In genomic region chr13:92317066-92317465, GRCh38 we compare ENCODE assay signal across 25 cellular contexts.
DNase-seq lines count a peak whose midpoint lies in the region; TF ChIP-seq lines count a peak whose summit lies in the region.
"Had no signal": no experiment of that assay in that cellular context is flagged by ENCODE, and none has a peak within 500 bp of the region (broad histone marks: within the 10 kb centered on the region; RNA-seq: fewer than 3 reads in every experiment).

No MANE protein-coding gene starts in this region.

- H3K27ac Mint-ChIP-seq in type B pancreatic cell = peak overlapping the region; percentile 38
- no peak overlapping the region for H3K27ac Mint-ChIP-seq in activated CD4-positive, alpha-beta T cell treated with anti-CD3 and anti-CD28 coated beads, Interleukin-2, amount 10 ng/mL, durations not matched to agents 24 days and 14 days
- H3K27ac Mint-ChIP-seq: activated naive CD8-positive, alpha-beta T cell treated with anti-CD3 and anti-CD28 coated beads, Interleukin-2, amount 10 ng/mL, durations not matched to agents 7 days and 5 days; activated T-helper 17 cell treated with anti-CD3 and anti-CD28 coated beads, Interleukin-2, amount 50 U/mL, for 72 hours; CD8-positive, alpha-beta memory T cell; natural killer cell treated with Interleukin-12 subunit alpha and Interleukin-12 subunit beta and Interleukin-15 and Interleukin-18, amount 100 ng/mL, for 72 hours; T-helper 1 cell treated with Interleukin-12 subunit alpha and Interleukin-12 subunit beta and Interleukin-4 antibody, amounts not matched to agents 30 μg/mL and 1 μg/mL, for 36 hours had no signal

- H3K27me3 Mint-ChIP-seq in type B pancreatic cell = no peaks in the 10 kb centered on the region
- no peaks in the 10 kb centered on the region for H3K27me3 Mint-ChIP-seq in activated CD4-positive, alpha-beta T cell treated with anti-CD3 and anti-CD28 coated beads, Interleukin-2, amount 10 ng/mL, durations not matched to agents 24 days and 14 days
- H3K27me3 Mint-ChIP-seq: activated naive CD8-positive, alpha-beta T cell treated with anti-CD3 and anti-CD28 coated beads, Interleukin-2, amount 10 ng/mL, durations not matched to agents 7 days and 5 days; activated T-helper 17 cell treated with anti-CD3 and anti-CD28 coated beads, Interleukin-2, amount 50 U/mL, for 72 hours; CD8-positive, alpha-beta memory T cell; natural killer cell treated with Interleukin-12 subunit alpha and Interleukin-12 subunit beta and Interleukin-15 and Interleukin-18, amount 100 ng/mL, for 72 hours had no signal

- intact Hi-C loops in posterior cingulate gyrus (cut with DNase I) = no loop called here
- intact Hi-C loops in activated CD4-positive, alpha-beta T cell treated with anti-CD3 and anti-CD28 coated beads, Interleukin-2, amount 10 ng/mL, durations not matched to agents 24 days and 14 days (cut with micrococcal nuclease) = no loop called here

- DNase-seq in M059J (ENCODE audit: low read depth) (peak; percentile 72), astrocyte of the hippocampus (ENCODE audit: low read depth, low spot score) (peak; percentile 83), iPS-NIHi7 (ENCODE audit: extremely low spot score) (peak; percentile 20), type B pancreatic cell (ENCODE audit: extremely low spot score, unreplicated experiment) (no peak), posterior cingulate gyrus (no peak), T-helper 9 cell (no peak), cerebellar cortex (ENCODE audit: low spot score) (no peak)
- no peak for DNase-seq in activated CD4-positive, alpha-beta T cell treated with anti-CD3 and anti-CD28 coated beads, Interleukin-2, amount 10 ng/mL, durations not matched to agents 24 days and 14 days
- DNase-seq: activated CD4-positive, alpha-beta T cell treated with anti-CD3 and anti-CD28 coated beads, Interleukin-2, amount 50 U/mL, for 1 hour; activated naive CD8-positive, alpha-beta T cell treated with anti-CD3 and anti-CD28 coated beads, Interleukin-2, amount 10 ng/mL, durations not matched to agents 7 days and 5 days; AML-193; caudate nucleus; CD8-positive, alpha-beta memory T cell; DMS79; hypothalamus; Kasumi-1; NCI-H1092 treated with DMSO at 0.1 percent for 48 hours; NCI-H2029 treated with DMSO at 0.1 percent for 48 hours; NK-92 treated with Interleukin-12 subunit alpha and Interleukin-12 subunit beta, amount 100 ng/mL, for 24 hours; stimulated activated CD4-positive, alpha-beta T cell treated with anti-CD3 and anti-CD28 coated beads, Interleukin-15, amount 100 ng/mL, for 24 hours; stimulated activated CD8-positive, alpha-beta memory T cell treated with anti-CD3 and anti-CD28 coated beads, Interleukin-4, amount 100 ng/mL, for 48 hours; transverse colon had no signal

- no peak overlapping the region for H3K4me3 Mint-ChIP-seq in type B pancreatic cell
- no peak overlapping the region for H3K4me3 Mint-ChIP-seq in activated CD4-positive, alpha-beta T cell treated with anti-CD3 and anti-CD28 coated beads, Interleukin-2, amount 10 ng/mL, durations not matched to agents 24 days and 14 days
- H3K4me3 Mint-ChIP-seq: activated naive CD8-positive, alpha-beta T cell treated with anti-CD3 and anti-CD28 coated beads, Interleukin-2, amount 10 ng/mL, durations not matched to agents 7 days and 5 days; activated T-helper 17 cell treated with anti-CD3 and anti-CD28 coated beads, Interleukin-2, amount 50 U/mL, for 72 hours; CD8-positive, alpha-beta memory T cell; natural killer cell treated with Interleukin-12 subunit alpha and Interleukin-12 subunit beta and Interleukin-15 and Interleukin-18, amount 100 ng/mL, for 72 hours; T-helper 1 cell treated with Interleukin-12 subunit alpha and Interleukin-12 subunit beta and Interleukin-4 antibody, amounts not matched to agents 30 μg/mL and 1 μg/mL, for 36 hours had no signal

- H3K4me1 Mint-ChIP-seq in type B pancreatic cell (ENCODE audit: unreplicated experiment) = peaks cover 3% of the 10 kb centered on the region
- no peaks in the 10 kb centered on the region for H3K4me1 Mint-ChIP-seq in activated CD4-positive, alpha-beta T cell treated with anti-CD3 and anti-CD28 coated beads, Interleukin-2, amount 10 ng/mL, durations not matched to agents 24 days and 14 days
- H3K4me1 Mint-ChIP-seq: activated naive CD8-positive, alpha-beta T cell treated with anti-CD3 and anti-CD28 coated beads, Interleukin-2, amount 10 ng/mL, durations not matched to agents 7 days and 5 days; activated T-helper 17 cell treated with anti-CD3 and anti-CD28 coated beads, Interleukin-2, amount 50 U/mL, for 72 hours; CD8-positive, alpha-beta memory T cell had no signal

- no peaks in the 10 kb centered on the region for H3K9me3 Mint-ChIP-seq in type B pancreatic cell
- no peaks in the 10 kb centered on the region for H3K9me3 Mint-ChIP-seq in activated CD4-positive, alpha-beta T cell treated with anti-CD3 and anti-CD28 coated beads, Interleukin-2, amount 10 ng/mL, durations not matched to agents 24 days and 14 days
- H3K9me3 Mint-ChIP-seq: activated T-helper 17 cell treated with anti-CD3 and anti-CD28 coated beads, Interleukin-2, amount 50 U/mL, for 72 hours; T-helper 1 cell treated with Interleukin-12 subunit alpha and Interleukin-12 subunit beta and Interleukin-4 antibody, amounts not matched to agents 30 μg/mL and 1 μg/mL, for 36 hours had no signal

- no peak for TF ChIP-seq CTCF in type B pancreatic cell (conservative IDR thresholded peaks at IDR 0.05)

- peaks cover 3% of the 10 kb centered on the region for H3K36me3 Mint-ChIP-seq in type B pancreatic cell
- no peaks in the 10 kb centered on the region for H3K36me3 Mint-ChIP-seq in activated CD4-positive, alpha-beta T cell treated with anti-CD3 and anti-CD28 coated beads, Interleukin-2, amount 10 ng/mL, durations not matched to agents 24 days and 14 days (ENCODE audit: low read depth)
- H3K36me3 Mint-ChIP-seq: activated naive CD8-positive, alpha-beta T cell treated with anti-CD3 and anti-CD28 coated beads, Interleukin-2, amount 10 ng/mL, durations not matched to agents 7 days and 5 days; CD8-positive, alpha-beta memory T cell; natural killer cell treated with Interleukin-12 subunit alpha and Interleukin-12 subunit beta and Interleukin-15 and Interleukin-18, amount 100 ng/mL, for 72 hours had no signal

Comparison
In these comparisons a context has a peak if more than half of its experiments do, and no peak if none do; other contexts are left out.
1. DNase-seq: peak in M059J (single experiment), astrocyte of the hippocampus (single experiment) and iPS-NIHi7 (single experiment); none in type B pancreatic cell (single experiment), posterior cingulate gyrus (0 of 10), T-helper 9 cell (single experiment), cerebellar cortex (single experiment) and activated CD4-positive, alpha-beta T cell treated with anti-CD3 and anti-CD28 coated beads, Interleukin-2, amount 10 ng/mL, durations not matched to agents 24 days and 14 days (single experiment).